In the genomic region with DNA sequence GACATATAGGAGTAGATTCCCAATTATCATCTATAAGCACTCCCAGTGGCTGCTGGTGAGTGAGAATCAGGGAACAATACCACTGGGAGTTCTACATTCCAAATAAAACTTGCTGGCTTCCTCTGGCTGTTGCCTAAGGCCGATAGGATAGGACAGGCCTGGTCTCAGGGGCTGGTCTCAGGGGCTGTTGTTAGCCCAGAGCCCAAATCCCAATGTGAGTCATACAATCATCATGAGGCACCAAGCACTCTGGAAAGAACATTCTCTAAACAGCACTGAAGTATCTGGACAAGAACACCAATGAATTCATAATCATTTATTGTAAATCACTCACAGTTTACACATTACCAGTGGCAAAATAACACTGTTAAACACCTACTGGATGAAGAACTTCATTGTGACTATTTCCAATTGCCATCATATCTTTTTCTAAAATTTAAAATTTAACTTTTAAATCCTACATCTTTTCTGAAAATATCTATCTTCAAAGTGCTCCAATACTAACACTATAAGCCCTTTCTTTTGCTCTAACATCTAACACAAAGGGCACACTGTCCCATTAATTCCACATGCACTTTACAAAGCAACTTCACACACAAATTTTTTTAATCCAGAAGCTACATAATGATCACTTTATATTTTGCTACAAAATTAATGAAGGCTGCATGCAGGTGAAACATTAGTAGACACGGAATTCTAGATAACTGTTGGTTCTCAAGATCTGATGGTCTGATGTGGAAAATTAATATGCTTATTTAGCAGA, we compare ENCODE assay signal across 17 cellular contexts.
A peak's percentile ranks its signal among the peaks of the same experiment; 100 is the strongest.
DNase-seq lines count a peak whose midpoint lies in the region; ATAC-seq and TF ChIP-seq lines count a peak whose summit lies in the region.
"Had no signal": no experiment of that assay in that cellular context is flagged by ENCODE, and none has a peak within 500 bp of the region (broad histone marks: within the 10 kb centered on the region; RNA-seq: fewer than 3 reads in every experiment).

No MANE protein-coding gene starts in this region.

- ATAC-seq in heart left ventricle (no peak), gastroesophageal sphincter (peak; percentile 55), GM21723 (IDR thresholded peaks at IDR 0.05; ENCODE audit: unreplicated experiment) (no peak)
- ATAC-seq: stimulated activated effector memory CD8-positive, alpha-beta T cell treated with anti-CD3 and anti-CD28 coated beads, Interleukin-12 subunit alpha, Interleukin-12 subunit beta, amount 100 ng/mL, for 72 hours had no signal

- H3K36me3 ChIP-seq in left ventricle myocardium inferior, result no peaks in the 10 kb centered on the region
- peaks cover 0 to 1% (median 0%) of the 10 kb centered on the region in 9 donors for H3K36me3 ChIP-seq in heart left ventricle
- H3K36me3 ChIP-seq in gastroesophageal sphincter, result peaks cover 0 to 7% of the 10 kb centered on the region in 2 donors

- peak overlapping the region; percentile 13 for H3K27ac ChIP-seq in left ventricle myocardium inferior (replicated peaks)
- peak overlapping the region in 2 of 12 donors; percentile 15 to 24 for H3K27ac ChIP-seq in heart left ventricle
- peak overlapping the region; percentile 92 for H3K27ac ChIP-seq in angular gyrus (ENCODE audit: low read depth, low read length)
- H3K27ac ChIP-seq in gastroesophageal sphincter, result no peak overlapping the region

- no peaks in the 10 kb centered on the region for H3K27me3 ChIP-seq in left ventricle myocardium inferior (ENCODE audit: low read depth)
- no peaks in the 10 kb centered on the region for H3K27me3 ChIP-seq in heart left ventricle
- H3K27me3 ChIP-seq in gastroesophageal sphincter, result no peaks in the 10 kb centered on the region

- peaks cover 47% of the 10 kb centered on the region for H3K4me1 ChIP-seq in left ventricle myocardium inferior
- peaks cover 0 to 34% (median 12%) of the 10 kb centered on the region in 12 donors for H3K4me1 ChIP-seq in heart left ventricle
- no peaks in the 10 kb centered on the region for H3K4me1 ChIP-seq in gastroesophageal sphincter

- H3K4me3 ChIP-seq in left ventricle myocardium inferior, result no peak overlapping the region
- no peak overlapping the region for H3K4me3 ChIP-seq in heart left ventricle
- H3K4me3 ChIP-seq in gastroesophageal sphincter, result no peak overlapping the region

- H3K9me3 ChIP-seq in left ventricle myocardium inferior (replicated peaks) (peaks cover 8% of the 10 kb centered on the region), heart left ventricle (peaks cover 0 to 7% (median 0%) of the 10 kb centered on the region in 12 donors), gastroesophageal sphincter (no peaks in the 10 kb centered on the region)

- TF ChIP-seq EP300 in gastroesophageal sphincter (IDR thresholded peaks at IDR 0.05), result no peak

- TF ChIP-seq POLR2A in heart left ventricle (IDR thresholded peaks at IDR 0.05) (no peak), gastroesophageal sphincter (IDR thresholded peaks at IDR 0.05) (no peak)

- no peak for TF ChIP-seq CTCF in left ventricle myocardium inferior (IDR thresholded peaks at IDR 0.05; ENCODE audit: borderline replicate concordance)
- TF ChIP-seq CTCF in heart left ventricle (IDR thresholded peaks at IDR 0.05), result no peak
- TF ChIP-seq CTCF in gastroesophageal sphincter (IDR thresholded peaks at IDR 0.05), result no peak

- DNase-seq in left ventricle myocardium inferior (no peak), heart left ventricle (no peak), superior temporal gyrus (ENCODE audit: extremely low spot score) (peak; percentile 76), NCI-H128 (lab: John Stamatoyannopoulos, UW; ENCODE audit: unreplicated experiment) (no peak)
- DNase-seq in activated CD4-positive, alpha-beta T cell treated with anti-CD3 and anti-CD28 coated beads for 1 hour, result no peak
- DNase-seq: activated CD4-positive, alpha-beta T cell treated with anti-CD3 and anti-CD28 coated beads, Interleukin-2, amount 50 U/mL, for 4 hours; activated T-cell treated with anti-CD3 and anti-CD28 coated beads, Interleukin-2, amount 50 U/mL, for 1 hour; CD4-positive, alpha-beta memory T cell; central memory CD4-positive, alpha-beta T cell; KG1; NK-92 treated with Interleukin-12 subunit alpha and Interleukin-12 subunit beta, amount 100 ng/mL, for 24 hours; occipital lobe; SIG-M5 had no signal

- intact Hi-C loops in left ventricle myocardium inferior (cut with micrococcal nuclease) (no loop called here), heart left ventricle (cut with DNase I) (loop anchor here in 1 of 10 donors (5.0 kb wide), 1 partner anchor 67 kb away; the partner anchor contains the start of gene TMEM150C)

- 68 to 71% (median 69%) methylated on average over 2 of the region's 2 CpGs for WGBS in heart left ventricle, 4 donors
- WGBS in gastroesophageal sphincter (ENCODE audit: low coverage in 1 of 2), 2 donors, result 52 to 83% methylated on average over 1 to 2 of the region's 2 CpGs

Comparison
In these comparisons a context has a peak if more than half of its experiments do, and no peak if none do; other contexts are left out.
1. H3K27ac ChIP-seq: peak in left ventricle myocardium inferior (single experiment) and angular gyrus (single experiment); none in gastroesophageal sphincter (0 of 4).